8 cellular contexts compared by ENCODE assay signal in genomic region chr14:21437063-21437901, GRCh38. TPM values are rescaled to one million over a fixed set of nuclear protein-coding genes. Genes with fewer than 3 reads are reported as not detected.
DNase-seq lines count a peak whose midpoint lies in the region; ATAC-seq and TF ChIP-seq lines count a peak whose summit lies in the region.

No MANE protein-coding gene starts in this region.

- 3 to 9% (median 3%) methylated on average over 20 to 33 of the region's 33 CpGs for WGBS in adrenal gland, 4 donors
- 4 to 6% (median 5%) methylated on average over 28 to 33 of the region's 33 CpGs for WGBS in heart left ventricle, 4 donors

- H3K27ac Mint-ChIP-seq in type B pancreatic cell, result peak overlapping the region; percentile 93

- peaks cover 15% of the 10 kb centered on the region for H3K36me3 Mint-ChIP-seq in type B pancreatic cell

- TF ChIP-seq POLR2A in adrenal gland (IDR thresholded peaks at IDR 0.05), result peak in 1 of 2 donors; percentile 73
- peak in 1 of 2 donors; percentile 77 for TF ChIP-seq POLR2A in heart left ventricle (IDR thresholded peaks at IDR 0.05)

- no peaks in the 10 kb centered on the region for H3K27me3 Mint-ChIP-seq in type B pancreatic cell

- no peaks in the 10 kb centered on the region for H3K9me3 Mint-ChIP-seq in type B pancreatic cell

- no peaks in the 10 kb centered on the region for H3K9me3 ChIP-seq in adrenal gland (replicated peaks in 1 of 3)
- H3K9me3 ChIP-seq in heart left ventricle, result no peaks in the 10 kb centered on the region

- H3K4me3 ChIP-seq in adrenal gland (peak overlapping the region; percentile 42 to 80 (median 70)), heart left ventricle (peak overlapping the region; percentile 47 to 96 (median 86))

- peaks cover 23% of the 10 kb centered on the region for H3K4me1 Mint-ChIP-seq in type B pancreatic cell (ENCODE audit: unreplicated experiment)

- H3K27me3 ChIP-seq in adrenal gland, result no peaks in the 10 kb centered on the region
- H3K27me3 ChIP-seq in heart left ventricle, result no peaks in the 10 kb centered on the region

- H3K4me1 ChIP-seq in adrenal gland (replicated peaks in 1 of 2), result peaks cover 5 to 33% of the 10 kb centered on the region in 2 donors
- peaks cover 0 to 39% (median 23%) of the 10 kb centered on the region in 12 donors for H3K4me1 ChIP-seq in heart left ventricle

- TF ChIP-seq CTCF in GM13976 (IDR thresholded peaks at IDR 0.05; ENCODE audit: borderline replicate concordance, control extremely low read depth, extremely low read depth, insufficient read depth, missing control alignments) (no peak), adrenal gland (IDR thresholded peaks at IDR 0.05) (no peak), heart left ventricle (IDR thresholded peaks at IDR 0.05) (no peak), type B pancreatic cell (conservative IDR thresholded peaks at IDR 0.05) (no peak)

- DNase-seq in GM13976 (ENCODE audit: low spot score) (peak; percentile 95), NCI-H1436 treated with DMSO at 0.1 percent for 48 hours (lab: John Stamatoyannopoulos, UW) (peak; percentile 79), T follicular helper cell (ENCODE audit: low read depth) (peak; percentile 99), adrenal gland (peak; percentile 95 to 100 (median 99)), heart left ventricle (peak; percentile 99 to 100 (median 99)), pons (ENCODE audit: low spot score) (peak; percentile 99), type B pancreatic cell (ENCODE audit: extremely low spot score, unreplicated experiment) (peak; percentile 99)

- intact Hi-C loops in adrenal gland (cut with DNase I) (no loop called here), heart left ventricle (cut with DNase I) (loop anchor here in 7 of 10 donors (1.0 to 10.0 kb wide), 4 partner anchors 18 to 172 kb away; partner anchors contain the start of genes CHD8 (in 4 of the 7) and HNRNPC (in 1 of the 7))

- in situ Hi-C loops in GM13976 (cut with MboI; ENCODE audit: low sequenced_read_pairs, unreplicated experiment), result no loop called here

- H3K27ac ChIP-seq in adrenal gland (peak overlapping the region; percentile 68 to 96 (median 92)), heart left ventricle (peak overlapping the region; percentile 83 to 95 (median 90))

- peak overlapping the region; percentile 95 for H3K4me3 Mint-ChIP-seq in type B pancreatic cell

- peak; percentile 98 for ATAC-seq in HG02852 (IDR thresholded peaks at IDR 0.05; ENCODE audit: unreplicated experiment)
- peak; percentile 99 to 100 (median 100) for ATAC-seq in heart left ventricle

- H3K36me3 ChIP-seq in adrenal gland (replicated peaks in 1 of 2) (no peaks in the 10 kb centered on the region), heart left ventricle (peaks cover 0 to 7% (median 0%) of the 10 kb centered on the region in 9 donors)

RNA-seq across cellular contexts. Expression of gene CHD8, which starts 18.6 kb away (rescaled TPM):
- total RNA-seq in adrenal gland, result 10 to 100 TPM; 48.6 to 69.0 (median 59.3) TPM
- 10 to 100 TPM; 43.0 to 53.1 (median 51.6) TPM for polyA plus RNA-seq in adrenal gland
- 10 to 100 TPM; 24.7 to 56.9 (median 42.3) TPM for total RNA-seq in heart left ventricle
- 10 to 100 TPM; 19.0 to 21.2 TPM for polyA plus RNA-seq in heart left ventricle
- total RNA-seq in type B pancreatic cell (ENCODE audit: low replicate concordance), result 90.4 and 112 TPM in 2 replicates

RNA-seq across cellular contexts. Expression of gene RAB2B, which starts 39.5 kb away (rescaled TPM):
- total RNA-seq in adrenal gland (10 to 100 TPM; 16.8 to 50.6 (median 30.0) TPM), heart left ventricle (10 to 100 TPM; 13.3 to 24.5 (median 17.2) TPM), type B pancreatic cell (ENCODE audit: low replicate concordance) (20.7 and 29.4 TPM in 2 replicates)
- polyA plus RNA-seq in adrenal gland (10 to 100 TPM; 14.0 to 49.1 (median 23.9) TPM), heart left ventricle (10 to 100 TPM in 1 of 2 donors, 1 to 10 TPM in 1; 7.0 to 12.6 TPM)

RNA-seq across cellular contexts. Expression of gene TOX4, which starts 39.7 kb away (rescaled TPM):
- total RNA-seq in adrenal gland, result 10 to 100 TPM; 31.5 to 91.5 (median 58.3) TPM
- 10 to 100 TPM; 15.5 to 74.8 (median 21.6) TPM for polyA plus RNA-seq in adrenal gland
- 100 to 1,000 TPM in 1 of 9 donors, 10 to 100 TPM in 8; 51.1 to 100 (median 87.4) TPM for total RNA-seq in heart left ventricle
- polyA plus RNA-seq in heart left ventricle, result 10 to 100 TPM; 16.2 to 59.7 TPM
- total RNA-seq in type B pancreatic cell (ENCODE audit: low replicate concordance), result 73.8 and 75.4 TPM in 2 replicates

RNA-seq across cellular contexts. Expression of gene SUPT16H, which starts 53.5 kb away (rescaled TPM):
- total RNA-seq in adrenal gland (10 to 100 TPM; 39.2 to 51.6 (median 47.9) TPM), heart left ventricle (10 to 100 TPM; 25.1 to 38.1 (median 29.6) TPM), type B pancreatic cell (ENCODE audit: low replicate concordance) (74.2 and 122 TPM in 2 replicates)
- polyA plus RNA-seq in adrenal gland (10 to 100 TPM; 45.8 to 69.8 (median 50.4) TPM), heart left ventricle (10 to 100 TPM; 19.5 to 42.3 TPM)

Comparison
In these comparisons a context has a peak if more than half of its experiments do, and no peak if none do; other contexts are left out.
1. Peak in every context shown above with its lines: DNase-seq, ATAC-seq, H3K4me3 ChIP-seq and H3K27ac ChIP-seq.
2. intact Hi-C loops: an anchor here in heart left ventricle (1.0 to 10.0 kb wide); none called in adrenal gland.